1 cellular context compared by ENCODE assay signal in genomic region chr9:98808411-98808815, GRCh38.
TF ChIP-seq lines count a peak whose summit lies in the region.

No MANE protein-coding gene starts in this region.

TF ChIP-seq in K562, 482 proteins besides CTCF, POLR2A, EP300 and RAD21 (continued from another document):
- TF ChIP-seq HDAC3 (IDR thresholded peaks at IDR 0.05; ENCODE audit: borderline replicate concordance, partially characterized antibody) (no peak), MGA (IDR thresholded peaks at IDR 0.05) (peak; percentile 19; the same call in 1 of the 2 replicates), ZNF592 (IDR thresholded peaks at IDR 0.05) (peak; percentile 56), POLR2G (IDR thresholded peaks at IDR 0.05; ENCODE audit: low read depth, low read length) (peak; percentile 39; the same call in 1 of the 2 replicates), KLF10 (CRISPR knock-in tag; IDR thresholded peaks at IDR 0.05) (no peak), NFIX (CRISPR knock-in tag; IDR thresholded peaks at IDR 0.05; ENCODE audit: low read depth) (no peak), MTA3 (IDR thresholded peaks at IDR 0.05; ENCODE audit: borderline replicate concordance) (peak; percentile 36; the same call in 1 of the 2 replicates), ARID1B (IDR thresholded peaks at IDR 0.05) (0 out of 2 replicates have a peak, but pooled peaks have one; percentile 11), AFF4 (CRISPR knock-in tag; IDR thresholded peaks at IDR 0.05) (0 out of 2 replicates have a peak, but pooled peaks have one; percentile 60), NFIC (IDR thresholded peaks at IDR 0.05) (peak; percentile 93), MYNN (IDR thresholded peaks at IDR 0.05) (peak; percentile 31; the same call in 1 of the 2 replicates), MYNN (CRISPR knock-in tag; IDR thresholded peaks at IDR 0.05) (no peak), ZFX (CRISPR knock-in tag; IDR thresholded peaks at IDR 0.05) (peak; percentile 87), DLX4 (CRISPR knock-in tag; IDR thresholded peaks at IDR 0.05) (no peak), SUPT5H (IDR thresholded peaks at IDR 0.05) (0 out of 2 replicates have a peak, but pooled peaks have one; percentile 28), ETV1 (tag; conservative IDR thresholded peaks at IDR 0.05; ENCODE audit: low read depth) (peak; percentile 35; the same call in 1 of the 2 replicates), KDM4B (IDR thresholded peaks at IDR 0.05; ENCODE audit: borderline replicate concordance in 2 of 2, low read depth in 1 of 2) (peak in 1 of 2 experiments; percentile 45; a peak in 1 of 4 replicates), PHF8 (IDR thresholded peaks at IDR 0.05; ENCODE audit: borderline replicate concordance, low read length) (0 out of 2 replicates have a peak, but pooled peaks have one; percentile 13)
